Comparison of ENCODE assay signal across 28 cellular contexts in genomic region chr6:160756871-160757270, GRCh38. TPM values are rescaled to one million over a fixed set of nuclear protein-coding genes. Genes with fewer than 3 reads are reported as not detected.
"Had no signal": no experiment of that assay in that cellular context is flagged by ENCODE, and none has a peak within 500 bp of the region (broad histone marks: within the 10 kb centered on the region; RNA-seq: fewer than 3 reads in every experiment).

No MANE protein-coding gene starts in this region.

- H3K27ac ChIP-seq: left lung, spleen, testis, vagina, VCaP had no signal

- H3K9me3 ChIP-seq: testis, vagina had no signal

- H3K27me3 ChIP-seq: left lung, testis, vagina had no signal

- H3K36me3 Mint-ChIP-seq: activated CD8-positive, alpha-beta memory T cell treated with anti-CD3 and anti-CD28 coated beads, Interleukin-2, amount 10 ng/mL, durations not matched to agents 7 days and 5 days; naive thymus-derived CD4-positive, alpha-beta T cell; type B pancreatic cell had no signal

- H3K36me3 ChIP-seq: left lung, spleen, vagina had no signal

- DNase-seq: activated CD4-positive, alpha-beta T cell treated with anti-CD3 and anti-CD28 coated beads, Interleukin-2, amount 10 ng/mL, durations not matched to agents 7 days and 5 days; activated CD4-positive, CD25-positive, alpha-beta regulatory T cell treated with anti-CD3 and anti-CD28 coated beads, Interleukin-2, amount 50 U/mL, for 72 hours; activated CD8-positive, alpha-beta memory T cell treated with anti-CD3 and anti-CD28 coated beads, Interleukin-2, amount 10 ng/mL, durations not matched to agents 7 days and 5 days; activated CD8-positive, alpha-beta T cell treated with anti-CD3 and anti-CD28 coated beads for 36 hours; activated gamma-delta T cell; activated naive CD4-positive, alpha-beta T cell treated with anti-CD3 and anti-CD28 coated beads, Interleukin-2, amount 50 U/mL, for 16 hours; activated naive CD8-positive, alpha-beta T cell treated with anti-CD3 and anti-CD28 coated beads, Interleukin-2, amount 50 U/mL, for 24 hours; caudate nucleus; effector CD4-positive, alpha-beta T cell; erythroblast; foreskin melanocyte; kidney; left lung; naive thymus-derived CD4-positive, alpha-beta T cell; spleen; stimulated activated CD4-positive, alpha-beta T cell treated with anti-CD3 and anti-CD28 coated beads, Interleukin-4, amount 100 ng/mL, for 1 hour; stimulated activated naive CD4-positive, alpha-beta T cell; testis had no signal

- ATAC-seq: activated CD8-positive, alpha-beta memory T cell treated with anti-CD3 and anti-CD28 coated beads, Interleukin-2, amount 10 ng/mL, durations not matched to agents 7 days and 5 days; activated CD8-positive, alpha-beta T cell treated with anti-CD3 and anti-CD28 coated beads for 36 hours; activated naive CD8-positive, alpha-beta T cell treated with anti-CD3 and anti-CD28 coated beads, Interleukin-2, amount 50 U/mL, for 24 hours; left lung; naive thymus-derived CD4-positive, alpha-beta T cell had no signal

- FAIRE-seq: endometrium, kidney had no signal

- H3K4me3 Mint-ChIP-seq: activated CD4-positive, alpha-beta T cell treated with anti-CD3 and anti-CD28 coated beads, Interleukin-2, amount 10 ng/mL, durations not matched to agents 7 days and 5 days; activated CD8-positive, alpha-beta memory T cell treated with anti-CD3 and anti-CD28 coated beads, Interleukin-2, amount 10 ng/mL, durations not matched to agents 7 days and 5 days; activated CD8-positive, alpha-beta T cell treated with anti-CD3 and anti-CD28 coated beads for 36 hours; activated naive CD8-positive, alpha-beta T cell treated with anti-CD3 and anti-CD28 coated beads, Interleukin-2, amount 50 U/mL, for 24 hours; activated T-helper 1 cell treated with anti-CD3 and anti-CD28 coated beads, Interleukin-12 subunit alpha, Interleukin-12 subunit beta, Interleukin-2, Interleukin-4 antibody, amounts not matched to agents 30 ng/mL and 10 ng/mL and 1 ng/mL, durations not matched to agents 14 hours and 24 hours and 36 hours; brain; dendritic cell treated with granulocyte-macrophage colony-stimulating factor and Interleukin-4, amounts not matched to agents 40 ng/mL and 50 ng/mL, for 4 days; naive thymus-derived CD4-positive, alpha-beta T cell; type B pancreatic cell had no signal

- H3K4me3 ChIP-seq: left lung, spleen, testis, vagina had no signal

- H3K4me1 ChIP-seq: left lung, spleen, testis, vagina had no signal

- H3K9me3 Mint-ChIP-seq: activated CD4-positive, alpha-beta T cell treated with anti-CD3 and anti-CD28 coated beads, Interleukin-2, amount 10 ng/mL, durations not matched to agents 7 days and 5 days; activated CD8-positive, alpha-beta T cell treated with anti-CD3 and anti-CD28 coated beads for 36 hours; activated T-helper 1 cell treated with anti-CD3 and anti-CD28 coated beads, Interleukin-12 subunit alpha, Interleukin-12 subunit beta, Interleukin-2, Interleukin-4 antibody, amounts not matched to agents 30 ng/mL and 10 ng/mL and 1 ng/mL, durations not matched to agents 14 hours and 24 hours and 36 hours; type B pancreatic cell had no signal

- H3K27me3 Mint-ChIP-seq: brain; dendritic cell treated with granulocyte-macrophage colony-stimulating factor and Interleukin-4, amounts not matched to agents 40 ng/mL and 50 ng/mL, for 4 days had no signal

- H3K27ac Mint-ChIP-seq: activated CD4-positive, alpha-beta T cell treated with anti-CD3 and anti-CD28 coated beads, Interleukin-2, amount 10 ng/mL, durations not matched to agents 7 days and 5 days; activated CD8-positive, alpha-beta memory T cell treated with anti-CD3 and anti-CD28 coated beads, Interleukin-2, amount 10 ng/mL, durations not matched to agents 7 days and 5 days; activated CD8-positive, alpha-beta T cell treated with anti-CD3 and anti-CD28 coated beads for 36 hours; activated naive CD8-positive, alpha-beta T cell treated with anti-CD3 and anti-CD28 coated beads, Interleukin-2, amount 50 U/mL, for 24 hours; activated T-helper 1 cell treated with anti-CD3 and anti-CD28 coated beads, Interleukin-12 subunit alpha, Interleukin-12 subunit beta, Interleukin-2, Interleukin-4 antibody, amounts not matched to agents 30 ng/mL and 10 ng/mL and 1 ng/mL, durations not matched to agents 14 hours and 24 hours and 36 hours; brain; dendritic cell treated with granulocyte-macrophage colony-stimulating factor and Interleukin-4, amounts not matched to agents 40 ng/mL and 50 ng/mL, for 4 days; naive thymus-derived CD4-positive, alpha-beta T cell; type B pancreatic cell had no signal

- H3K4me1 Mint-ChIP-seq: activated CD4-positive, alpha-beta T cell treated with anti-CD3 and anti-CD28 coated beads, Interleukin-2, amount 10 ng/mL, durations not matched to agents 7 days and 5 days; activated CD8-positive, alpha-beta memory T cell treated with anti-CD3 and anti-CD28 coated beads, Interleukin-2, amount 10 ng/mL, durations not matched to agents 7 days and 5 days; activated naive CD8-positive, alpha-beta T cell treated with anti-CD3 and anti-CD28 coated beads, Interleukin-2, amount 50 U/mL, for 24 hours; naive thymus-derived CD4-positive, alpha-beta T cell had no signal

RNA-seq across cellular contexts. Expression of gene PLG, which starts 54.8 kb away (rescaled TPM):
- total RNA-seq: activated CD8-positive, alpha-beta T cell treated with anti-CD3 and anti-CD28 coated beads for 36 hours; lung microvascular endothelial cell; posterior vena cava; renal cortical epithelial cell; vagina had no signal
